ENCODE assay signal across 1 cellular context in genomic region chr5:172943906-172944305, GRCh38.
TF ChIP-seq lines count a peak whose summit lies in the region.

No MANE protein-coding gene starts in this region.

TF ChIP-seq in H1, 55 proteins besides CTCF, POLR2A, EP300 and RAD21:
- TF ChIP-seq GABPA (IDR thresholded peaks at IDR 0.05; ENCODE audit: borderline replicate concordance, insufficient read depth, low read length) = no peak
- TF ChIP-seq TAF1 (IDR thresholded peaks at IDR 0.05; ENCODE audit: low read depth, low read length) = no peak
- TF ChIP-seq SP2 (IDR thresholded peaks at IDR 0.05; ENCODE audit: low read length) = no peak
- no peak for TF ChIP-seq SP4 (IDR thresholded peaks at IDR 0.05; ENCODE audit: low read length)
- TF ChIP-seq ATF2 (IDR thresholded peaks at IDR 0.05; ENCODE audit: low read length) = no peak
- no peak for TF ChIP-seq SP1 (IDR thresholded peaks at IDR 0.05; ENCODE audit: low read depth, low read length)
- TF ChIP-seq NANOG (IDR thresholded peaks at IDR 0.05; ENCODE audit: insufficient read depth, low read depth, low read length, poor library complexity, severe bottlenecking) = no peak
- TF ChIP-seq, protein P1, sequence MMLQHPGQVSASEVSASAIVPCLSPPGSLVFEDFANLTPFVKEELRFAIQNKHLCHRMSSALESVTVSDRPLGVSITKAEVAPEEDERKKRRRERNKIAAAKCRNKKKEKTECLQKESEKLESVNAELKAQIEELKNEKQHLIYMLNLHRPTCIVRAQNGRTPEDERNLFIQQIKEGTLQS (IDR thresholded peaks at IDR 0.05; ENCODE audit: insufficient read depth, low read depth, low read length) = no peak
